In the genomic region with DNA sequence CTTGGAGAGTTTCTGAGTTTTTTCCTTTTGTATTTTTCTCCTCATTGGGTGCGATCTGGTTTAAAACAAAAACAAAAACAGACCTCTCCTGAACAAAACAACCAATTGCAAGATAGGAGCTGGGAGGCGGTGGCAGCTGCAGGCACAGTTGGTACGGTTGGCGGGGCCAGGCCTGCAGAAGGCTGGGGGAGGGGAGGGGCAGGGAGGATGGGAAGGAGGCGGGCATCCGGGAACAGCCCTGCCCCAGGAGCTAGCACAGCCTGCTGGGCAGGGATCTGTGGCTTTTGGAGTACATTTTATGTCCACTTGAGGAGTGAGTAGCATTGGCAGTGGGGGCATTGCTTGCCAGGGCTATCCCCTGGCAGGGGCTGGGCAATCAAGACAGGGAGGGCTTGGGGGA, we compare ENCODE assay signal across 14 cellular contexts. TPM values are rescaled to one million over a fixed set of nuclear protein-coding genes. Genes with fewer than 3 reads are reported as not detected.
DNase-seq lines count a peak whose midpoint lies in the region; ATAC-seq, FAIRE-seq and TF ChIP-seq lines count a peak whose summit lies in the region.
"Had no signal": no experiment of that assay in that cellular context is flagged by ENCODE, and none has a peak within 500 bp of the region (broad histone marks: within the 10 kb centered on the region; RNA-seq: fewer than 3 reads in every experiment).

No MANE protein-coding gene starts in this region.

- FAIRE-seq in bronchial epithelial cell (lab: Jason Lieb, UNC) = no peak
- FAIRE-seq: GM12892 had no signal

- H4K20me1 ChIP-seq in OCI-LY7 (ENCODE audit: insufficient read depth, low read length) = no peaks in the 10 kb centered on the region

- H3K36me3 ChIP-seq in bronchial epithelial cell (ENCODE audit: control insufficient read depth, insufficient read depth, low read length) = no peaks in the 10 kb centered on the region
- H3K36me3 ChIP-seq in OCI-LY7 (ENCODE audit: insufficient read depth, low read length) = no peaks in the 10 kb centered on the region

- peaks cover 14% of the 10 kb centered on the region for H3K4me1 ChIP-seq in OCI-LY7 (ENCODE audit: insufficient read depth, low read length, poor library complexity, severe bottlenecking)

- no peak overlapping the region for H3K4me2 ChIP-seq in OCI-LY7 (ENCODE audit: low read length)

- no peak overlapping the region for H3K27ac ChIP-seq in OCI-LY7 (ENCODE audit: low read depth, low read length, poor library complexity, severe bottlenecking)

- DNase-seq in Ammon's horn (ENCODE audit: low spot score) (peak; percentile 95), NCI-H187 treated with DMSO at 0.1 percent for 48 hours (lab: John Stamatoyannopoulos, UW) (peak; percentile 61), bronchial epithelial cell (ENCODE audit: low read depth) (peak; percentile 46), middle frontal gyrus (ENCODE audit: extremely low spot score, low spot score) (peak; percentile 66), OCI-LY7 (ENCODE audit: low spot score) (no peak)
- no peak for DNase-seq in activated CD8-positive, alpha-beta memory T cell treated with anti-CD3 and anti-CD28 coated beads, Interleukin-2, amount 50 U/mL, for 4 hours
- no peak for DNase-seq in stimulated activated naive CD4-positive, alpha-beta T cell treated with Interleukin-2 at 50 U/mL for 16 hours (lab: John Stamatoyannopoulos, UW)
- DNase-seq: activated T-cell treated with anti-CD3 and anti-CD28 coated beads, Interleukin-2, amount 50 U/mL, for 4 hours; effector memory CD4-positive, alpha-beta T cell; stimulated activated CD4-positive, alpha-beta T cell treated with anti-CD3 and anti-CD28 coated beads, Interleukin-2, amount 100 ng/mL, for 24 hours had no signal

- BruUV-seq in OCI-LY7 (replicated peaks; lab: Mats Ljungman, UMichigan) = no TSS peak

- no peak overlapping the region for H3K4me3 ChIP-seq in bronchial epithelial cell (ENCODE audit: low read depth, low read length)
- no peak overlapping the region for H3K4me3 ChIP-seq in OCI-LY7 (ENCODE audit: low read depth, low read length, poor library complexity, severe bottlenecking)
- H3K4me3 ChIP-seq: SK-N-MC had no signal

- no peaks in the 10 kb centered on the region for H3K27me3 ChIP-seq in bronchial epithelial cell (ENCODE audit: control insufficient read depth, insufficient read depth, low read length)

- intact Hi-C loops in OCI-LY7 (cut with micrococcal nuclease; ENCODE audit: unreplicated experiment) = no loop called here

- H3K9me2 ChIP-seq in OCI-LY7 (ENCODE audit: insufficient read depth, low read length) = no peaks in the 10 kb centered on the region

- no peaks in the 10 kb centered on the region for H3K9me3 ChIP-seq in OCI-LY7 (ENCODE audit: low read length)

- POLR2A ChIA-PET in OCI-LY7 (lab: Charles Lee) = interaction anchor here (0.6 kb wide), 1 partner anchor 101 kb away, joined by 4 read pairs; no protein-coding TSS in a partner anchor

- no peak for ATAC-seq in HG02759 (IDR thresholded peaks at IDR 0.05; ENCODE audit: unreplicated experiment)
- ATAC-seq: activated T-cell treated with anti-CD3 and anti-CD28 coated beads, Interleukin-2, amount 50 U/mL, for 4 hours had no signal

- H2AFZ ChIP-seq in OCI-LY7 (ENCODE audit: low read length) = no peak overlapping the region

- TF ChIP-seq CTCF in bronchial epithelial cell (IDR thresholded peaks at IDR 0.05; ENCODE audit: insufficient read depth, low read length, severe bottlenecking) (no peak), OCI-LY7 (conservative IDR thresholded peaks at IDR 0.05; ENCODE audit: low read length) (no peak)

- no peaks in the 10 kb centered on the region for H3K79me2 ChIP-seq in OCI-LY7 (ENCODE audit: insufficient read depth, low read depth, low read length)

- CTCF ChIA-PET in OCI-LY7 (lab: Charles Lee; ENCODE audit: unreplicated experiment) = no interaction called here

RNA-seq across cellular contexts. Expression of a gene that starts 5.2 kb away (rescaled TPM):
- total RNA-seq in bronchial epithelial cell (0.13 TPM in 1 of 2 replicates, not detected in the other), OCI-LY7 (2022) (not detected in 2 replicates)
- not detected in 2 replicates for total RNA-seq in OCI-LY7 (2014; rRNA removed; shearing (Covaris generic))
- total RNA-seq: activated T-cell treated with anti-CD3 and anti-CD28 coated beads, Interleukin-2, amount 50 U/mL, for 4 hours; liver had no signal

RNA-seq across cellular contexts. Expression of a gene that starts 38.5 kb away (rescaled TPM):
- total RNA-seq in bronchial epithelial cell = under 0.01 TPM in 1 of 2 replicates, not detected in the other
- not detected in 2 replicates for total RNA-seq in OCI-LY7 (2014; rRNA removed; shearing (Covaris generic))
- not detected in 2 replicates for total RNA-seq in OCI-LY7 (2022)

Comparison
In these comparisons a context has a peak if more than half of its experiments do, and no peak if none do; other contexts are left out.
1. DNase-seq: peak in Ammon's horn (single experiment), NCI-H187 treated with DMSO at 0.1 percent for 48 hours (single experiment), bronchial epithelial cell (single experiment) and middle frontal gyrus (single experiment); none in activated CD8-positive, alpha-beta memory T cell treated with anti-CD3 and anti-CD28 coated beads, Interleukin-2, amount 50 U/mL, for 4 hours (single experiment), stimulated activated naive CD4-positive, alpha-beta T cell treated with Interleukin-2 at 50 U/mL for 16 hours (single experiment) and OCI-LY7 (single experiment).